Comparison of ENCODE assay signal across 3 cellular contexts in the genomic region with DNA sequence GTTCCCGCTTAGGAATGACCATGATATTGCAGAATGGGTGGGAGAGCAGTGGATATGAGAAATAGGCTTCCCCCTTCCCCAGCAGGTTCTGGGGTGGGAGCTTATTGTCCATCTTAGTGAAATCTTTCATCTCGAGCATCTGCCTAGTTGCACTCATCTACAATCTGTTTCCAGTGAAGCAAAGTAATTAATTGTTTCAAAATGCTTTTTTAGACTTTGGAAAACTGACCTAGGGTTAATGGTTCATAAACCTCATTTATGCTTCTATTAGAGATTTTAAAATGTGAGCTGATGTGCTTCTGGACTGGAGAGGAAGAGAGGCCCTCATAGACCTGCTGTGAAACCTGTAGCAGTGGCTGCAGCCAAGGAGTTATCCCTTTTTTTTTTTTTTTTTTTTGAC.
"Had no signal": no experiment of that assay in that cellular context is flagged by ENCODE, and none has a peak within 500 bp of the region (broad histone marks: within the 10 kb centered on the region; RNA-seq: fewer than 3 reads in every experiment).

No MANE protein-coding gene starts in this region.

- H3K4me3 ChIP-seq: GM12878 had no signal

- ATAC-seq: GM12878 had no signal

- DNase-seq: GDM1, GF-D8 had no signal
